ENCODE assay signal across 8 cellular contexts in the genomic region with DNA sequence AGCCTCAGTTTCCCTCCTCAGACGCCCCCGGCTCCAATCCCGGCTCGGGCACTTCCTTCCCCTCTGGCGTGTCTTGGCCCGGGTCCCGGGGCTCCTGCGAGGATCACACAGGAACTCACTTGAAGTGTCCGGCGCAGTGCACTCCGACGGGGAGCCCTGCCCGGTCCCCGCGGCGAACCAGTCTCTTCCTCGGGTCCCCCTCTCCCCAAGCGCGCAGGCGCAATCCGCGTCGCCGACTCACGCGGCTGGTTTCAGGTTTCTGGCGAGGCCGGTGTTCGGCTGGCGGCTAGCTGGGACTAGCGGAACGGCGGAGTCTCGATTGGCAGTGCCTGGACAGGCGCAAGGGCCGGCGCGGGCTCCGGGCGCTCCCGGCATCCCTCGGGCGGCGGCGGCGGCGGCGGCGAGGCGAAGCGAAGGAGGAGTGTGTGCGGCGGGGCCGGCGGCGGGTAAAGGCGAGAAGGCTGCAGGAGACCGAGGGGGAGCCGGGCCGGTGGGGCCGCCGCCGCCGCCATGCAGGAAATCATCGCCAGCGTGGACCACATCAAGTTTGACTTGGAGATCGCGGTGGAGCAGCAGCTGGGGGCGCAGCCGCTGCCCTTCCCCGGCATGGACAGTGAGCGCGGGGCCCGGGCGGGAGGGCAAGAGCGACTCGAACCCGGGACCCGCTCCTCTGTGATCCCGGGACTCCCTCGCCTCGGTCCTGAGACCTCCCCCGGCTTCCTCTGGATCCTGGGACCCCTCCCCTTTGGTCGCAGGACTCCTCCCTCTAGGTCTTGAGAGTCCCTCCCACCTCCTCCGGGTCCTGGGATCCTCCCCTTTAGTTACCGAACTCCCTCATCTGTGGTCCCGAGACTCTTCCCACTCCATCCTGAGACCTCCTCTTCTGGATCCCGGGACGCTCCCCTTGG. TPM values are rescaled to one million over a fixed set of nuclear protein-coding genes. Genes with fewer than 3 reads are reported as not detected.
DNase-seq lines count a peak whose midpoint lies in the region; ATAC-seq and TF ChIP-seq lines count a peak whose summit lies in the region.

A gene (plus strand): TSS at position 371 of the 908 bp plus-strand sequence. CDS start 140 bp downstream, at position 511.
A gene with protein sequence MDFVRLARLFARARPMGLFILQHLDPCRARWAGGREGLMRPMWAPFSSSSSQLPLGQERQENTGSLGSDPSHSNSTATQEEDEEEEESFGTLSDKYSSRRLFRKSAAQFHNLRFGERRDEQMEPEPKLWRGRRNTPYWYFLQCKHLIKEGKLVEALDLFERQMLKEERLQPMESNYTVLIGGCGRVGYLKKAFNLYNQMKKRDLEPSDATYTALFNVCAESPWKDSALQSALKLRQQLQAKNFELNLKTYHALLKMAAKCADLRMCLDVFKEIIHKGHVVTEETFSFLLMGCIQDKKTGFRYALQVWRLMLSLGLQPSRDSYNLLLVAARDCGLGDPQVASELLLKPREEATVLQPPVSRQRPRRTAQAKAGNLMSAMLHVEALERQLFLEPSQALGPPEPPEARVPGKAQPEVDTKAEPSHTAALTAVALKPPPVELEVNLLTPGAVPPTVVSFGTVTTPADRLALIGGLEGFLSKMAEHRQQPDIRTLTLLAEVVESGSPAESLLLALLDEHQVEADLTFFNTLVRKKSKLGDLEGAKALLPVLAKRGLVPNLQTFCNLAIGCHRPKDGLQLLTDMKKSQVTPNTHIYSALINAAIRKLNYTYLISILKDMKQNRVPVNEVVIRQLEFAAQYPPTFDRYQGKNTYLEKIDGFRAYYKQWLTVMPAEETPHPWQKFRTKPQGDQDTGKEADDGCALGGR (minus strand): TSS at position 226 of the 908 bp plus-strand sequence. CDS start 3,556 bp downstream, outside the sequence.

- POLR2A ChIA-PET in naive thymus-derived CD8-positive, alpha-beta T cell (lab: Charles Lee) = interaction anchor here (0.5 to 3.2 kb wide), 12 partner anchors 27 to 121 kb away, joined by 3 to 24 read pairs (median 4); a partner anchor contains a TSS

- H3F3A ChIP-seq in DOHH2 (ENCODE audit: control insufficient read depth, insufficient read depth) = no peaks in the 10 kb centered on the region

- peak within 1 kb of the TSS; percentile 58 for H3K27ac ChIP-seq in DOHH2 (ENCODE audit: low read depth, low read length)
- H3K27ac ChIP-seq in KOPT-K1 (ENCODE audit: low read depth, low read length, poor library complexity, severe bottlenecking) = peak within 1 kb of the TSS; percentile 82

- peaks cover 22 to 50% (median 43%) of the 10 kb centered on the region in 4 donors for H3K4me1 Mint-ChIP-seq in naive thymus-derived CD8-positive, alpha-beta T cell
- H3K4me1 Mint-ChIP-seq in stimulated activated naive B cell treated with anti-CD40 and anti-IgM and Interleukin-4, amounts not matched to agents 10 μg/mL and 1 μg/mL and 100 μg/mL, for 72 hours = peaks cover 30 to 53% of the 10 kb centered on the region in 2 donors

- no peaks in the 10 kb centered on the region for H3K27me3 Mint-ChIP-seq in naive thymus-derived CD8-positive, alpha-beta T cell
- H3K27me3 Mint-ChIP-seq in stimulated activated naive B cell treated with anti-CD40 and anti-IgM and Interleukin-4, amounts not matched to agents 10 μg/mL and 1 μg/mL and 100 μg/mL, for 72 hours = no peaks in the 10 kb centered on the region

- DNase-seq in RKO (ENCODE audit: low spot score) = peak; percentile 99
- DNase-seq in activated T-helper 1 cell treated with anti-CD3 and anti-CD28 coated beads, Interleukin-2, amount 50 U/mL, for 16 hours (ENCODE audit: low read depth in 1 of 2, low spot score in 1 of 2) = peak; percentile 75 to 83
- DNase-seq in fibroblast of mammary gland (ENCODE audit: low read depth) = peak; percentile 93
- DNase-seq in naive thymus-derived CD8-positive, alpha-beta T cell = peak; percentile 72 to 91 (median 80)
- peak; percentile 94 for DNase-seq in stimulated activated naive B cell treated with anti-CD40 and anti-IgM and Interleukin-4, amounts not matched to agents 10 μg/mL and 1 μg/mL and 100 μg/mL, for 72 hours

- TF ChIP-seq CTCF in DOHH2 (IDR thresholded peaks at IDR 0.05; ENCODE audit: low read depth, low read length, poor library complexity, severe bottlenecking) = no peak
- TF ChIP-seq CTCF in fibroblast of mammary gland (conservative IDR thresholded peaks at IDR 0.05; ENCODE audit: control insufficient read depth, insufficient read depth, low read depth, low read length) = no peak

- no peaks in the 10 kb centered on the region for H3K9me2 ChIP-seq in DOHH2 (replicated peaks; ENCODE audit: control insufficient read depth, low read length)

- H3K36me3 ChIP-seq in DOHH2 (ENCODE audit: control insufficient read depth, low read length) (peaks cover 66% of the 10 kb centered on the region), KOPT-K1 (ENCODE audit: insufficient read depth, low read length) (peaks cover 48% of the 10 kb centered on the region)

- ATAC-seq in GM21825 (IDR thresholded peaks at IDR 0.05; ENCODE audit: unreplicated experiment) = peak; percentile 91
- ATAC-seq in naive thymus-derived CD8-positive, alpha-beta T cell = peak; percentile 83 to 89
- peak; percentile 96 to 97 for ATAC-seq in stimulated activated naive B cell treated with anti-CD40 and anti-IgM and Interleukin-4, amounts not matched to agents 10 μg/mL and 1 μg/mL and 100 μg/mL, for 72 hours (replicated peaks)

- H3K27me3 ChIP-seq in DOHH2 (ENCODE audit: control insufficient read depth, low read length) = no peaks in the 10 kb centered on the region

- H3K4me1 ChIP-seq in DOHH2 (ENCODE audit: control insufficient read depth, low read length) = peaks cover 22% of the 10 kb centered on the region

- peak within 1 kb of the TSS; percentile 91 to 98 (median 96) for H3K27ac Mint-ChIP-seq in naive thymus-derived CD8-positive, alpha-beta T cell
- H3K27ac Mint-ChIP-seq in stimulated activated naive B cell treated with anti-CD40 and anti-IgM and Interleukin-4, amounts not matched to agents 10 μg/mL and 1 μg/mL and 100 μg/mL, for 72 hours = peak within 1 kb of the TSS; percentile 97

- H3K9me3 Mint-ChIP-seq in naive thymus-derived CD8-positive, alpha-beta T cell = no peaks in the 10 kb centered on the region
- no peaks in the 10 kb centered on the region for H3K9me3 Mint-ChIP-seq in stimulated activated naive B cell treated with anti-CD40 and anti-IgM and Interleukin-4, amounts not matched to agents 10 μg/mL and 1 μg/mL and 100 μg/mL, for 72 hours

- H3K4me3 Mint-ChIP-seq in naive thymus-derived CD8-positive, alpha-beta T cell = peak within 1 kb of the TSS; percentile 90 to 99 (median 96)
- H3K4me3 Mint-ChIP-seq in stimulated activated naive B cell treated with anti-CD40 and anti-IgM and Interleukin-4, amounts not matched to agents 10 μg/mL and 1 μg/mL and 100 μg/mL, for 72 hours = peak within 1 kb of the TSS; percentile 87 to 95

- peaks cover 79% of the 10 kb centered on the region for H3K79me2 ChIP-seq in DOHH2 (ENCODE audit: control insufficient read depth, low read length)

- peaks cover 0 to 29% (median 7%) of the 10 kb centered on the region in 3 donors for H3K36me3 Mint-ChIP-seq in naive thymus-derived CD8-positive, alpha-beta T cell
- H3K36me3 Mint-ChIP-seq in stimulated activated naive B cell treated with anti-CD40 and anti-IgM and Interleukin-4, amounts not matched to agents 10 μg/mL and 1 μg/mL and 100 μg/mL, for 72 hours = peaks cover 22 to 31% of the 10 kb centered on the region in 2 donors

- no peaks in the 10 kb centered on the region for H3K9me3 ChIP-seq in DOHH2 (ENCODE audit: control insufficient read depth, insufficient read depth, low read length)
- no peaks in the 10 kb centered on the region for H3K9me3 ChIP-seq in KOPT-K1 (ENCODE audit: insufficient read depth, low read length, poor library complexity, severe bottlenecking)

- peaks cover 14% of the 10 kb centered on the region for H4K20me1 ChIP-seq in DOHH2 (ENCODE audit: control insufficient read depth, insufficient read depth, low read depth, low read length)

- H3K4me2 ChIP-seq in DOHH2 (ENCODE audit: low read length) = peak within 1 kb of the TSS; percentile 92

- peak within 1 kb of the TSS; percentile 91 for H3K4me3 ChIP-seq in DOHH2 (ENCODE audit: low read length)
- H3K4me3 ChIP-seq in fibroblast of mammary gland (ENCODE audit: control insufficient read depth, low read depth, low read length) = peak within 1 kb of the TSS; percentile 77

RNA-seq across cellular contexts. Expression of the first gene that starts in this region (rescaled TPM):
- 10 to 100 TPM; 48.6 to 55.2 TPM for total RNA-seq in naive thymus-derived CD8-positive, alpha-beta T cell
- 10 to 100 TPM; 22.9 to 31.3 (median 28.1) TPM for polyA plus RNA-seq in naive thymus-derived CD8-positive, alpha-beta T cell

RNA-seq across cellular contexts. Expression of the second gene that starts in this region (rescaled TPM):
- total RNA-seq in naive thymus-derived CD8-positive, alpha-beta T cell = 10 to 100 TPM; 11.5 to 13.8 TPM
- 1 to 10 TPM; 2.0 to 3.9 (median 3.2) TPM for polyA plus RNA-seq in naive thymus-derived CD8-positive, alpha-beta T cell

Comparison
In these comparisons a context has a peak if more than half of its experiments do, and no peak if none do; other contexts are left out.
1. Peak in every context shown above with its lines: DNase-seq, ATAC-seq, H3K4me3 ChIP-seq and H3K27ac ChIP-seq.